Comparison of ENCODE assay signal across 33 cellular contexts in the genomic region with DNA sequence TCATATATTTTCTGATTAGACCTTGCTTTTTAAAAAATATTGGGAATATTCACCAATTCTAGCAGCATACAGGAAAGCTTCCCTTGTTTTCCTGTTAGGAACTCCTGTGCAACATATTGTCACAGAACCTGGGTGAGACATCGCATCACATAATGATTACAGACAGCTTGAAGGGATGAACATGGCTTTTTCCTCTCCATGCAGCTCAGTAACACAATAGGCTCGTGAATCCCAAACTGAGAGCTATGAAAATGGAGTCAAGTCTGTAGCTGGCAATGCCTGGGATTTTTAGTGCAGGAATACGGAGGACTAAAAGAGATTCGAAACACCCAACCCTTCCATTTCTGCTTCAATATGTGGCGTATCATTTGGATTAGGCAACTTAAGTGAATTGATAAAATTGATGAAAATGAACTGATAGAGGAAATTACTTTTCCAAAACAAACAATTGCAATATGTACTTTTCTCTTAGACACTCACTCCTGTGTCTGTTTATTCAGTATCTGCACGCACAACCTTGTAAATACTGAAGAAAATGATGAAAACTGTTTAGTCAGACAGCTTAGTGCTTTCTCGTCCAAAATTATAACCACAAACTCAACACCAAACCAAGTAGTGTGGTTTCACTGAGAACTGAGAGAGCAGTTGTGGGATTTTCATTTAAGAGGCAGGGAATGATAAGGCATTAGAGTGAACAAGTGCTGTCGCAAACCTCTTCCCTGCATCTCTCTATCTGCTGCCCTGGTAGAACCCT.
A peak's percentile ranks its signal among the peaks of the same experiment; 100 is the strongest.
DNase-seq lines count a peak whose midpoint lies in the region; ATAC-seq, FAIRE-seq and TF ChIP-seq lines count a peak whose summit lies in the region.
"Had no signal": no experiment of that assay in that cellular context is flagged by ENCODE, and none has a peak within 500 bp of the region (broad histone marks: within the 10 kb centered on the region; RNA-seq: fewer than 3 reads in every experiment).

No MANE protein-coding gene starts in this region.

- H3K27ac ChIP-seq in KMS-11 (no peak overlapping the region), astrocyte (ENCODE audit: low read depth, low read length) (no peak overlapping the region)
- H3K27ac ChIP-seq: body of pancreas, dorsolateral prefrontal cortex, esophagus squamous epithelium, hepatocyte, SJCRH30 had no signal

- H3K4me1 Mint-ChIP-seq in astrocyte (ENCODE audit: low read depth, unreplicated experiment), result peaks cover 2% of the 10 kb centered on the region
- H3K4me1 Mint-ChIP-seq: activated B cell treated with CpG ODN at 0.5 μM for 24 hours; activated naive CD8-positive, alpha-beta T cell treated with anti-CD3 and anti-CD28 coated beads, Interleukin-2, amount 10 ng/mL, durations not matched to agents 7 days and 5 days; B cell; CD4-positive, alpha-beta memory T cell; stimulated activated memory B cell treated with anti-CD40 and anti-IgM and Interleukin-4, amounts not matched to agents 10 μg/mL and 1 μg/mL and 100 μg/mL, for 72 hours had no signal

- H3K4me3 ChIP-seq in AG10803 (ENCODE audit: low read length) (no peak overlapping the region), KMS-11 (IDR thresholded peaks at IDR 0.05; ENCODE audit: insufficient read depth, low read depth, low read length) (no peak overlapping the region), astrocyte (ENCODE audit: insufficient read depth, low read depth, low read length) (no peak overlapping the region)
- H3K4me3 ChIP-seq: body of pancreas, dorsolateral prefrontal cortex, esophagus squamous epithelium, hepatocyte, mucosa of descending colon, SJCRH30 had no signal

- H3K9ac ChIP-seq in KMS-11, result no peak overlapping the region
- H3K9ac ChIP-seq in astrocyte (ENCODE audit: low read length), result no peak overlapping the region

- no peak overlapping the region for H3K27ac Mint-ChIP-seq in astrocyte (ENCODE audit: unreplicated experiment)
- H3K27ac Mint-ChIP-seq: activated B cell treated with CpG ODN at 0.5 μM for 24 hours; activated naive CD8-positive, alpha-beta T cell treated with anti-CD3 and anti-CD28 coated beads, Interleukin-2, amount 10 ng/mL, durations not matched to agents 7 days and 5 days; B cell; CD4-positive, alpha-beta memory T cell; HFFc6; nephron; stimulated activated memory B cell treated with anti-CD40 and anti-IgM and Interleukin-4, amounts not matched to agents 10 μg/mL and 1 μg/mL and 100 μg/mL, for 72 hours had no signal

- no peaks in the 10 kb centered on the region for H3K27me3 Mint-ChIP-seq in astrocyte (ENCODE audit: low read depth, unreplicated experiment)
- H3K27me3 Mint-ChIP-seq: stimulated activated memory B cell treated with anti-CD40 and anti-IgM and Interleukin-4, amounts not matched to agents 10 μg/mL and 1 μg/mL and 100 μg/mL, for 72 hours had no signal

- H3K4me2 ChIP-seq in KMS-11 (peak overlapping the region; percentile 39), astrocyte (ENCODE audit: low read length) (no peak overlapping the region)
- H3K4me2 ChIP-seq: hepatocyte had no signal

- H3K9me3 Mint-ChIP-seq in astrocyte (ENCODE audit: unreplicated experiment), result peaks cover 5% of the 10 kb centered on the region
- H3K9me3 Mint-ChIP-seq: activated B cell treated with CpG ODN at 0.5 μM for 24 hours; activated naive CD8-positive, alpha-beta T cell treated with anti-CD3 and anti-CD28 coated beads, Interleukin-2, amount 10 ng/mL, durations not matched to agents 7 days and 5 days; activated T-cell treated with anti-CD3 and anti-CD28 coated beads, Interleukin-2, amount 50 U/mL, for 4 hours; HFFc6; stimulated activated memory B cell treated with anti-CD40 and anti-IgM and Interleukin-4, amounts not matched to agents 10 μg/mL and 1 μg/mL and 100 μg/mL, for 72 hours had no signal

- no peaks in the 10 kb centered on the region for H3K27me3 ChIP-seq in KMS-11 (ENCODE audit: insufficient read depth, low read depth)
- H3K27me3 ChIP-seq in astrocyte (ENCODE audit: insufficient read depth, low read length), result no peaks in the 10 kb centered on the region
- H3K27me3 ChIP-seq: body of pancreas, dorsolateral prefrontal cortex, hepatocyte, SJCRH30 had no signal

- ATAC-seq in GM21367 (IDR thresholded peaks at IDR 0.05; ENCODE audit: unreplicated experiment), result no peak
- ATAC-seq in HG03135 (IDR thresholded peaks at IDR 0.05; ENCODE audit: unreplicated experiment), result no peak
- ATAC-seq: activated T-cell treated with anti-CD3 and anti-CD28 coated beads, Interleukin-2, amount 50 U/mL, for 4 hours; body of pancreas; mucosa of descending colon; stimulated activated memory B cell treated with anti-CD40 and anti-IgM and Interleukin-4, amounts not matched to agents 10 μg/mL and 1 μg/mL and 100 μg/mL, for 72 hours had no signal

- H3K4me3 Mint-ChIP-seq in astrocyte (ENCODE audit: unreplicated experiment), result no peak overlapping the region
- H3K4me3 Mint-ChIP-seq: activated B cell treated with CpG ODN at 0.5 μM for 24 hours; activated naive CD8-positive, alpha-beta T cell treated with anti-CD3 and anti-CD28 coated beads, Interleukin-2, amount 10 ng/mL, durations not matched to agents 7 days and 5 days; activated T-cell treated with anti-CD3 and anti-CD28 coated beads, Interleukin-2, amount 50 U/mL, for 4 hours; B cell; CD4-positive, alpha-beta memory T cell; HFFc6; nephron; stimulated activated memory B cell treated with anti-CD40 and anti-IgM and Interleukin-4, amounts not matched to agents 10 μg/mL and 1 μg/mL and 100 μg/mL, for 72 hours had no signal

- TF ChIP-seq CTCF in AG10803 (conservative IDR thresholded peaks at IDR 0.05; ENCODE audit: low read length), result no peak
- TF ChIP-seq CTCF in KMS-11 (conservative IDR thresholded peaks at IDR 0.05; ENCODE audit: low read depth, low read length), result no peak
- TF ChIP-seq CTCF in astrocyte (IDR thresholded peaks at IDR 0.05; ENCODE audit: insufficient read depth, low read depth, low read length), result no peak

- H3K9me3 ChIP-seq in astrocyte (ENCODE audit: insufficient read depth, low read depth, low read length), result no peaks in the 10 kb centered on the region
- H3K9me3 ChIP-seq: body of pancreas, esophagus squamous epithelium, mucosa of descending colon, SJCRH30 had no signal

- H3K4me1 ChIP-seq in KMS-11 (ENCODE audit: low read depth, poor library complexity, severe bottlenecking), result peaks cover 21% of the 10 kb centered on the region
- H3K4me1 ChIP-seq in astrocyte (ENCODE audit: insufficient read depth, low read length), result peaks cover 4% of the 10 kb centered on the region
- H3K4me1 ChIP-seq: body of pancreas, esophagus squamous epithelium, SJCRH30 had no signal

- H4K20me1 ChIP-seq in KMS-11 (ENCODE audit: insufficient read depth) (no peaks in the 10 kb centered on the region), astrocyte (ENCODE audit: insufficient read depth, low read length) (no peaks in the 10 kb centered on the region)

- H2AFZ ChIP-seq in KMS-11 (ENCODE audit: low read depth), result no peak overlapping the region
- H2AFZ ChIP-seq in astrocyte (ENCODE audit: low read depth, low read length), result no peak overlapping the region
- H2AFZ ChIP-seq: hepatocyte had no signal

- no peaks in the 10 kb centered on the region for H3K36me3 Mint-ChIP-seq in astrocyte (ENCODE audit: low read depth, unreplicated experiment)
- H3K36me3 Mint-ChIP-seq: activated naive CD8-positive, alpha-beta T cell treated with anti-CD3 and anti-CD28 coated beads, Interleukin-2, amount 10 ng/mL, durations not matched to agents 7 days and 5 days; CD4-positive, alpha-beta memory T cell; stimulated activated memory B cell treated with anti-CD40 and anti-IgM and Interleukin-4, amounts not matched to agents 10 μg/mL and 1 μg/mL and 100 μg/mL, for 72 hours had no signal

- H3K36me3 ChIP-seq in KMS-11 (ENCODE audit: insufficient read depth), result no peaks in the 10 kb centered on the region
- no peaks in the 10 kb centered on the region for H3K36me3 ChIP-seq in astrocyte (ENCODE audit: insufficient read depth, low read length)
- H3K36me3 ChIP-seq: esophagus squamous epithelium, SJCRH30 had no signal

- no peak for FAIRE-seq in astrocyte (lab: Jason Lieb, UNC)
- FAIRE-seq: D721Med, GM18507 had no signal

- no peaks in the 10 kb centered on the region for H3K79me2 ChIP-seq in KMS-11 (ENCODE audit: insufficient read depth, low read depth)
- H3K79me2 ChIP-seq in astrocyte (ENCODE audit: insufficient read depth, low read length), result no peaks in the 10 kb centered on the region
- H3K79me2 ChIP-seq: hepatocyte had no signal

- DNase-seq in AG10803 (ENCODE audit: low read depth), result peak; percentile 26
- DNase-seq in astrocyte (ENCODE audit: low read depth), result peak; percentile 74
- peak; percentile 39 for DNase-seq in iris pigment epithelial cell (ENCODE audit: low read depth)
- DNase-seq in NCI-H69 (lab: John Stamatoyannopoulos, UW), result no peak
- DNase-seq in NAMALWA (ENCODE audit: low spot score), result no peak
- DNase-seq: activated B cell treated with CpG ODN at 0.5 μM for 24 hours; activated CD4-positive, alpha-beta T cell treated with anti-CD3 and anti-CD28 coated beads, Interleukin-2, amount 50 U/mL, for 1 hour; activated gamma-delta T cell; activated naive CD8-positive, alpha-beta T cell treated with anti-CD3 and anti-CD28 coated beads, Interleukin-2, amount 10 ng/mL, durations not matched to agents 7 days and 5 days; activated T-cell treated with anti-CD3 and anti-CD28 coated beads, Interleukin-2, amount 50 U/mL, for 4 hours; body of pancreas; CD4-positive, alpha-beta memory T cell; dorsolateral prefrontal cortex; esophagus squamous epithelium; GOT3; HFFc6; KBM-7; mucosa of descending colon; NCI-H1436; NCI-H2081; NCI-H2227 treated with DMSO at 0.1 percent for 48 hours; SJCRH30; T1000; trophoblast cell had no signal

Comparison
In these comparisons a context has a peak if more than half of its experiments do, and no peak if none do; other contexts are left out.
1. DNase-seq: peak in AG10803 (single experiment), astrocyte (single experiment) and iris pigment epithelial cell (single experiment); none in NCI-H69 (single experiment) and NAMALWA (single experiment).